ENCODE assay signal across 18 cellular contexts in genomic region chr5:59757442-59757841, GRCh38.
DNase-seq lines count a peak whose midpoint lies in the region; ATAC-seq and TF ChIP-seq lines count a peak whose summit lies in the region.
"Had no signal": no experiment of that assay in that cellular context is flagged by ENCODE, and none has a peak within 500 bp of the region (broad histone marks: within the 10 kb centered on the region; RNA-seq: fewer than 3 reads in every experiment).

No MANE protein-coding gene starts in this region.

- peaks cover 39% of the 10 kb centered on the region for H3K4me1 Mint-ChIP-seq in Calu3 (ENCODE audit: low read depth, unreplicated experiment)
- H3K4me1 Mint-ChIP-seq in endodermal cell, result no peaks in the 10 kb centered on the region
- H3K4me1 Mint-ChIP-seq: activated CD4-positive, alpha-beta T cell treated with anti-CD3 and anti-CD28 coated beads, Interleukin-2, amount 10 ng/mL, durations not matched to agents 7 days and 5 days; immature natural killer cell; natural killer cell had no signal

- H3K9me3 Mint-ChIP-seq in Calu3 (ENCODE audit: low read depth, unreplicated experiment), result no peaks in the 10 kb centered on the region
- no peaks in the 10 kb centered on the region for H3K9me3 Mint-ChIP-seq in endodermal cell
- H3K9me3 Mint-ChIP-seq: activated CD4-positive, alpha-beta T cell treated with anti-CD3 and anti-CD28 coated beads, Interleukin-2, amount 10 ng/mL, durations not matched to agents 7 days and 5 days; immature natural killer cell; natural killer cell had no signal

- H4K8ac ChIP-seq in mesendoderm (ENCODE audit: low read depth, low read length), result no peak overlapping the region

- H2BK5ac ChIP-seq in mesendoderm (ENCODE audit: low read length), result no peak overlapping the region

- ATAC-seq in GM21529 (IDR thresholded peaks at IDR 0.05; ENCODE audit: unreplicated experiment), result no peak
- ATAC-seq: natural killer cell had no signal

- H3K36me3 ChIP-seq in mesendoderm (ENCODE audit: control insufficient read depth, insufficient read depth, low read length) (no peaks in the 10 kb centered on the region), endodermal cell (ENCODE audit: control insufficient read depth, insufficient read depth, low read length) (no peaks in the 10 kb centered on the region)
- H3K36me3 ChIP-seq: vagina had no signal

- H4K5ac ChIP-seq in mesendoderm (ENCODE audit: low read length), result no peak overlapping the region

- no peak overlapping the region for H3K4me2 ChIP-seq in mesendoderm (ENCODE audit: low read length)
- H3K4me2 ChIP-seq: KMS-11 had no signal

- H2BK120ac ChIP-seq in mesendoderm (ENCODE audit: low read depth, low read length), result no peak overlapping the region

- no peak overlapping the region for H3K18ac ChIP-seq in mesendoderm (ENCODE audit: low read length)

- no peak overlapping the region for H3K4me3 Mint-ChIP-seq in Calu3 (ENCODE audit: low read depth, unreplicated experiment)
- no peak overlapping the region for H3K4me3 Mint-ChIP-seq in endodermal cell
- H3K4me3 Mint-ChIP-seq: activated CD4-positive, alpha-beta T cell treated with anti-CD3 and anti-CD28 coated beads, Interleukin-2, amount 10 ng/mL, durations not matched to agents 7 days and 5 days; B cell; immature natural killer cell; natural killer cell had no signal

- intact Hi-C loops in Calu3 (cut with micrococcal nuclease; ENCODE audit: unreplicated experiment), result loop anchor here (2.0 to 10.0 kb wide), 2 partner anchors 41 to 163 kb away; no protein-coding TSS in a partner anchor

- DNase-seq in Calu3, result peak; percentile 43
- DNase-seq in LHCN-M2 (ENCODE audit: low read depth), result peak; percentile 79
- peak; percentile 72 for DNase-seq in choroid plexus epithelial cell (ENCODE audit: low read depth)
- peak; percentile 37 for DNase-seq in mesendoderm
- DNase-seq in endodermal cell, result no peak
- no peak for DNase-seq in HuH-7.5 (ENCODE audit: low spot score)
- DNase-seq: activated CD4-positive, alpha-beta T cell treated with anti-CD3 and anti-CD28 coated beads, Interleukin-2, amount 10 ng/mL, durations not matched to agents 7 days and 5 days; activated naive CD4-positive, alpha-beta T cell treated with anti-CD3 and anti-CD28 coated beads, Interleukin-2, amount 50 U/mL, for 16 hours; dorsolateral prefrontal cortex; immature natural killer cell; natural killer cell; NCI-H1105 treated with DMSO at 0.1 percent for 48 hours; RPMI8226; stimulated activated CD8-positive, alpha-beta memory T cell treated with anti-CD3 and anti-CD28 coated beads, Interleukin-4, amount 100 ng/mL, for 48 hours had no signal

- H3K23ac ChIP-seq in mesendoderm (ENCODE audit: low read length), result no peak overlapping the region

- H3K36me3 Mint-ChIP-seq in Calu3 (ENCODE audit: insufficient read depth, unreplicated experiment) (peaks cover 15% of the 10 kb centered on the region), endodermal cell (ENCODE audit: low read depth) (no peaks in the 10 kb centered on the region)
- H3K36me3 Mint-ChIP-seq: immature natural killer cell, natural killer cell had no signal

- CTCF ChIA-PET in Calu3 (lab: Charles Lee), result interaction anchor here (1.7 kb wide), 1 partner anchor 43 kb away, joined by 4 read pairs; no protein-coding TSS in a partner anchor

- no peak overlapping the region for H3K56ac ChIP-seq in mesendoderm (ENCODE audit: low read length)

- no peak for TF ChIP-seq CTCF in Calu3 (IDR thresholded peaks at IDR 0.05; ENCODE audit: unreplicated experiment)
- no peak for TF ChIP-seq CTCF in choroid plexus epithelial cell (conservative IDR thresholded peaks at IDR 0.05; ENCODE audit: low read depth, low read length)
- no peak for TF ChIP-seq CTCF in endodermal cell (conservative IDR thresholded peaks at IDR 0.05)

- no peaks in the 10 kb centered on the region for H3K79me1 ChIP-seq in mesendoderm (ENCODE audit: low read length)

- H3K27ac Mint-ChIP-seq in Calu3 (ENCODE audit: unreplicated experiment), result peak overlapping the region; percentile 94
- H3K27ac Mint-ChIP-seq in endodermal cell, result no peak overlapping the region
- H3K27ac Mint-ChIP-seq: activated CD4-positive, alpha-beta T cell treated with anti-CD3 and anti-CD28 coated beads, Interleukin-2, amount 10 ng/mL, durations not matched to agents 7 days and 5 days; B cell; immature natural killer cell; natural killer cell had no signal

- H3K9me3 ChIP-seq in endodermal cell (ENCODE audit: control insufficient read depth, low read length), result no peaks in the 10 kb centered on the region
- H3K9me3 ChIP-seq: vagina had no signal

- no CpG with 5 or more reads among the region's 1 CpG for WGBS in mesendoderm (ENCODE audit: extremely low coverage, insufficient coverage, low lambda C conversion rate)
- no CpG with 5 or more reads among the region's 1 CpG for WGBS in endodermal cell (ENCODE audit: insufficient coverage in 1 of 2, insufficient read length in 1 of 2), 2 experiments

- H3K9ac ChIP-seq in mesendoderm (ENCODE audit: low read length), result no peak overlapping the region
- H3K9ac ChIP-seq in endodermal cell (ENCODE audit: extremely low read depth, low read length, poor library complexity, severe bottlenecking), result no peak overlapping the region
- H3K9ac ChIP-seq: KMS-11 had no signal

- H3K27me3 Mint-ChIP-seq in Calu3 (ENCODE audit: unreplicated experiment), result no peaks in the 10 kb centered on the region
- H3K27me3 Mint-ChIP-seq in endodermal cell (ENCODE audit: insufficient read depth), result peaks cover 9% of the 10 kb centered on the region
- H3K27me3 Mint-ChIP-seq: B cell had no signal

- no peak overlapping the region for H2BK15ac ChIP-seq in mesendoderm (replicated peaks; ENCODE audit: low read depth)

- H3K27ac ChIP-seq in mesendoderm (ENCODE audit: low read depth, low read length), result no peak overlapping the region
- H3K27ac ChIP-seq in endodermal cell (ENCODE audit: low read depth, low read length), result no peak overlapping the region
- H3K27ac ChIP-seq: dorsolateral prefrontal cortex, KMS-11, vagina had no signal

- H3K4me3 ChIP-seq in choroid plexus epithelial cell (ENCODE audit: low read depth, low read length) (no peak overlapping the region), mesendoderm (ENCODE audit: low read length) (no peak overlapping the region), endodermal cell (ENCODE audit: low read length) (no peak overlapping the region)
- H3K4me3 ChIP-seq: dorsolateral prefrontal cortex, vagina had no signal

- H3K4me1 ChIP-seq in mesendoderm (ENCODE audit: control insufficient read depth, low read depth, low read length) (no peaks in the 10 kb centered on the region), endodermal cell (ENCODE audit: control insufficient read depth, insufficient read depth, low read length) (no peaks in the 10 kb centered on the region)
- H3K4me1 ChIP-seq: vagina had no signal

- H3K27me3 ChIP-seq in mesendoderm (ENCODE audit: insufficient read depth, low read length, poor library complexity) (no peaks in the 10 kb centered on the region), endodermal cell (ENCODE audit: control insufficient read depth, insufficient read depth, low read length, poor library complexity, severe bottlenecking) (no peaks in the 10 kb centered on the region)
- H3K27me3 ChIP-seq: dorsolateral prefrontal cortex, vagina had no signal

- no TSS peak for BruUV-seq in Calu3 (replicated peaks; lab: Mats Ljungman, UMichigan)

- H3K4ac ChIP-seq in mesendoderm (ENCODE audit: low read depth, low read length), result no peak overlapping the region

- H2AK5ac ChIP-seq in mesendoderm (ENCODE audit: low read length), result no peak overlapping the region

- H3K79me2 ChIP-seq in mesendoderm (ENCODE audit: control insufficient read depth, insufficient read depth, low read length), result no peaks in the 10 kb centered on the region

Comparison
In these comparisons a context has a peak if more than half of its experiments do, and no peak if none do; other contexts are left out.
1. DNase-seq: peak in Calu3 (single experiment), LHCN-M2 (single experiment), choroid plexus epithelial cell (single experiment) and mesendoderm (single experiment); none in endodermal cell (single experiment) and HuH-7.5 (single experiment).